35 cellular contexts compared by ENCODE assay signal in genomic region chr22:19253143-19253542, GRCh38.
"Had no signal": no experiment of that assay in that cellular context is flagged by ENCODE, and none has a peak within 500 bp of the region (broad histone marks: within the 10 kb centered on the region; RNA-seq: fewer than 3 reads in every experiment).

No MANE protein-coding gene starts in this region.

- H3K9me3 Mint-ChIP-seq: activated B cell treated with CpG ODN at 0.5 μM for 24 hours; activated CD4-positive, alpha-beta memory T cell treated with anti-CD3 and anti-CD28 coated beads for 36 hours; activated CD4-positive, alpha-beta T cell treated with anti-CD3 and anti-CD28 coated beads, Interleukin-2, amount 10 ng/mL, durations not matched to agents 24 days and 14 days; activated CD8-positive, alpha-beta T cell treated with anti-CD3 and anti-CD28 coated beads for 36 hours; activated naive CD4-positive, alpha-beta T cell treated with anti-CD3 and anti-CD28 coated beads, Interleukin-2, amount 50 U/mL, for 24 hours; activated naive CD8-positive, alpha-beta T cell treated with anti-CD3 and anti-CD28 coated beads, Interleukin-2, amount 50 U/mL, for 24 hours; activated T-cell treated with anti-CD3 and anti-CD28 coated beads, Interleukin-2, amount 50 U/mL, for 4 hours; central memory CD8-positive, alpha-beta T cell had no signal

- ATAC-seq: activated CD8-positive, alpha-beta T cell treated with anti-CD3 and anti-CD28 coated beads for 36 hours; activated naive CD8-positive, alpha-beta T cell treated with anti-CD3 and anti-CD28 coated beads, Interleukin-2, amount 50 U/mL, for 24 hours; activated T-cell treated with anti-CD3 and anti-CD28 coated beads, Interleukin-2, amount 50 U/mL, for 4 hours had no signal

- H3K4me1 Mint-ChIP-seq: activated B cell treated with CpG ODN at 0.5 μM for 24 hours; activated CD4-positive, alpha-beta T cell treated with anti-CD3 and anti-CD28 coated beads, Interleukin-2, amount 10 ng/mL, durations not matched to agents 24 days and 14 days; activated naive CD4-positive, alpha-beta T cell treated with anti-CD3 and anti-CD28 coated beads, Interleukin-2, amount 10 ng/mL, durations not matched to agents 7 days and 5 days; activated naive CD4-positive, alpha-beta T cell treated with anti-CD3 and anti-CD28 coated beads, Interleukin-2, amount 50 U/mL, for 24 hours; activated naive CD8-positive, alpha-beta T cell treated with anti-CD3 and anti-CD28 coated beads, Interleukin-2, amount 10 ng/mL, durations not matched to agents 7 days and 5 days; activated naive CD8-positive, alpha-beta T cell treated with anti-CD3 and anti-CD28 coated beads, Interleukin-2, amount 50 U/mL, for 24 hours; brain; central memory CD8-positive, alpha-beta T cell had no signal

- H3K27ac Mint-ChIP-seq: activated B cell treated with CpG ODN at 0.5 μM for 24 hours; activated CD4-positive, alpha-beta memory T cell treated with anti-CD3 and anti-CD28 coated beads for 36 hours; activated CD4-positive, alpha-beta T cell treated with anti-CD3 and anti-CD28 coated beads, Interleukin-2, amount 10 ng/mL, durations not matched to agents 24 days and 14 days; activated CD8-positive, alpha-beta T cell treated with anti-CD3 and anti-CD28 coated beads for 36 hours; activated naive CD4-positive, alpha-beta T cell treated with anti-CD3 and anti-CD28 coated beads, Interleukin-2, amount 10 ng/mL, durations not matched to agents 7 days and 5 days; activated naive CD4-positive, alpha-beta T cell treated with anti-CD3 and anti-CD28 coated beads, Interleukin-2, amount 50 U/mL, for 24 hours; activated naive CD8-positive, alpha-beta T cell; activated naive CD8-positive, alpha-beta T cell treated with anti-CD3 and anti-CD28 coated beads, Interleukin-2, amount 10 ng/mL, durations not matched to agents 7 days and 5 days; activated naive CD8-positive, alpha-beta T cell treated with anti-CD3 and anti-CD28 coated beads, Interleukin-2, amount 50 U/mL, for 24 hours; activated T-helper 2 cell treated with anti-CD3 and anti-CD28 coated beads, Interferon-gamma antibody, Interleukin-2, Interleukin-4, amounts not matched to agents 10 μg/mL and 5 μg/mL and 100 μg/mL, durations not matched to agents 14 hours and 24 hours and 36 hours; brain; T-helper 1 cell treated with Interleukin-12 subunit alpha and Interleukin-12 subunit beta and Interleukin-4 antibody, amounts not matched to agents 30 μg/mL and 1 μg/mL, for 36 hours; T-helper 2 cell treated with Interferon-gamma antibody and Interleukin-4, amounts not matched to agents 5 μg/mL and 100 μg/mL, for 36 hours had no signal

- H3K4me3 Mint-ChIP-seq: activated B cell treated with CpG ODN at 0.5 μM for 24 hours; activated CD4-positive, alpha-beta memory T cell treated with anti-CD3 and anti-CD28 coated beads for 36 hours; activated CD4-positive, alpha-beta T cell treated with anti-CD3 and anti-CD28 coated beads, Interleukin-2, amount 10 ng/mL, durations not matched to agents 24 days and 14 days; activated CD8-positive, alpha-beta T cell treated with anti-CD3 and anti-CD28 coated beads for 36 hours; activated naive CD4-positive, alpha-beta T cell treated with anti-CD3 and anti-CD28 coated beads, Interleukin-2, amount 10 ng/mL, durations not matched to agents 7 days and 5 days; activated naive CD4-positive, alpha-beta T cell treated with anti-CD3 and anti-CD28 coated beads, Interleukin-2, amount 50 U/mL, for 24 hours; activated naive CD8-positive, alpha-beta T cell; activated naive CD8-positive, alpha-beta T cell treated with anti-CD3 and anti-CD28 coated beads, Interleukin-2, amount 10 ng/mL, durations not matched to agents 7 days and 5 days; activated naive CD8-positive, alpha-beta T cell treated with anti-CD3 and anti-CD28 coated beads, Interleukin-2, amount 50 U/mL, for 24 hours; activated T-cell treated with anti-CD3 and anti-CD28 coated beads, Interleukin-2, amount 50 U/mL, for 4 hours; brain; central memory CD8-positive, alpha-beta T cell; T-helper 1 cell treated with Interleukin-12 subunit alpha and Interleukin-12 subunit beta and Interleukin-4 antibody, amounts not matched to agents 30 μg/mL and 1 μg/mL, for 36 hours; T-helper 2 cell treated with Interferon-gamma antibody and Interleukin-4, amounts not matched to agents 5 μg/mL and 100 μg/mL, for 36 hours had no signal

- H3K36me3 Mint-ChIP-seq: activated naive CD4-positive, alpha-beta T cell treated with anti-CD3 and anti-CD28 coated beads, Interleukin-2, amount 10 ng/mL, durations not matched to agents 7 days and 5 days; activated naive CD8-positive, alpha-beta T cell treated with anti-CD3 and anti-CD28 coated beads, Interleukin-2, amount 10 ng/mL, durations not matched to agents 7 days and 5 days had no signal

- H3K27me3 Mint-ChIP-seq: activated B cell treated with CpG ODN at 0.5 μM for 24 hours; activated CD4-positive, alpha-beta memory T cell treated with anti-CD3 and anti-CD28 coated beads for 36 hours; activated CD4-positive, alpha-beta T cell treated with anti-CD3 and anti-CD28 coated beads, Interleukin-2, amount 10 ng/mL, durations not matched to agents 24 days and 14 days; activated CD8-positive, alpha-beta T cell treated with anti-CD3 and anti-CD28 coated beads for 36 hours; activated naive CD8-positive, alpha-beta T cell treated with anti-CD3 and anti-CD28 coated beads, Interleukin-2, amount 50 U/mL, for 24 hours; brain had no signal

- H3K4me3 ChIP-seq: ascending aorta, cardiac muscle cell had no signal

- H3K36me3 ChIP-seq: cardiac muscle cell had no signal

- H3K4me1 ChIP-seq: ascending aorta had no signal

- DNase-seq: activated B cell treated with CpG ODN at 0.5 μM for 24 hours; activated CD4-positive, alpha-beta memory T cell treated with anti-CD3 and anti-CD28 coated beads for 36 hours; activated CD4-positive, alpha-beta T cell treated with anti-CD3 and anti-CD28 coated beads for 4 hours; activated CD4-positive, alpha-beta T cell treated with anti-CD3 and anti-CD28 coated beads, Interleukin-2, amount 10 ng/mL, durations not matched to agents 24 days and 14 days; activated CD4-positive, alpha-beta T cell treated with anti-CD3 and anti-CD28 coated beads, Interleukin-2, amount 50 U/mL, for 1 hour; activated CD4-positive, alpha-beta T cell treated with anti-CD3 and anti-CD28 coated beads, Interleukin-2, amount 50 U/mL, for 4 hours; activated CD4-positive, CD25-positive, alpha-beta regulatory T cell treated with anti-CD3 and anti-CD28 coated beads, Interleukin-2, amount 50 U/mL, for 72 hours; activated CD8-positive, alpha-beta memory T cell treated with anti-CD3 and anti-CD28 coated beads, Interleukin-2, amount 50 U/mL, for 4 hours; activated CD8-positive, alpha-beta T cell treated with anti-CD3 and anti-CD28 coated beads for 36 hours; activated effector memory CD4-positive, alpha-beta T cell treated with Interleukin-2 at 50 U/mL for 16 hours; activated gamma-delta T cell; activated naive CD4-positive, alpha-beta T cell treated with anti-CD3 and anti-CD28 coated beads, Interleukin-2, amount 10 ng/mL, durations not matched to agents 7 days and 5 days; activated naive CD4-positive, alpha-beta T cell treated with Interleukin-2 at 50 U/mL for 16 hours; activated naive CD8-positive, alpha-beta T cell treated with anti-CD3 and anti-CD28 coated beads, Interleukin-2, amount 10 ng/mL, durations not matched to agents 7 days and 5 days; activated naive CD8-positive, alpha-beta T cell treated with anti-CD3 and anti-CD28 coated beads, Interleukin-2, amount 50 U/mL, for 24 hours; activated T-cell treated with anti-CD3 and anti-CD28 coated beads for 4 hours; activated T-cell treated with anti-CD3 and anti-CD28 coated beads, Interleukin-2, amount 50 U/mL, for 1 hour; activated T-cell treated with anti-CD3 and anti-CD28 coated beads, Interleukin-2, amount 50 U/mL, for 4 hours; amygdala; anterior cingulate cortex; caudate nucleus; cerebellar nuclear complex; T-helper 1 cell; T-helper 2 cell; T-helper 9 cell had no signal

- H3K27ac ChIP-seq: ascending aorta, cardiac muscle cell, VCaP had no signal

- H3K27me3 ChIP-seq: ascending aorta, cardiac muscle cell had no signal
